ENCODE assay signal across 16 cellular contexts in genomic region chr2:187302619-187303018, GRCh38.
DNase-seq lines count a peak whose midpoint lies in the region; ATAC-seq, FAIRE-seq and TF ChIP-seq lines count a peak whose summit lies in the region.
"Had no signal": no experiment of that assay in that cellular context is flagged by ENCODE, and none has a peak within 500 bp of the region (broad histone marks: within the 10 kb centered on the region; RNA-seq: fewer than 3 reads in every experiment).

No MANE protein-coding gene starts in this region.

- H3K9me2 ChIP-seq in hepatocyte (replicated peaks; ENCODE audit: insufficient read depth): no peaks in the 10 kb centered on the region

- FAIRE-seq in HepG2 (lab: Jason Lieb, UNC): no peak
- FAIRE-seq: GM12878, GM19239 had no signal

- CTCF ChIA-PET in HepG2 (lab: Yijun Ruan, JAX; ENCODE audit: low intra/inter-chr PET ratio, low total read pairs): no interaction called here

- H3K27ac ChIP-seq in right lobe of liver (no peak overlapping the region), HepG2 (ENCODE audit: extremely low read length, insufficient read depth, low read length) (no peak overlapping the region), hepatocyte (no peak overlapping the region), smooth muscle cell (ENCODE audit: low read depth) (no peak overlapping the region)
- H3K27ac ChIP-seq: neural progenitor cell had no signal

- H3K4me1 ChIP-seq in right lobe of liver (no peaks in the 10 kb centered on the region), HepG2 (ENCODE audit: insufficient read depth, low read length) (no peaks in the 10 kb centered on the region), hepatocyte (ENCODE audit: insufficient read depth) (peaks cover 4% of the 10 kb centered on the region), smooth muscle cell (ENCODE audit: low read depth) (no peaks in the 10 kb centered on the region)
- H3K4me1 ChIP-seq: neural progenitor cell, uterus had no signal

- H3K27me3 ChIP-seq in right lobe of liver: no peaks in the 10 kb centered on the region
- H3K27me3 ChIP-seq in HepG2 (ENCODE audit: control insufficient read depth in 1 of 2, insufficient read depth in 2 of 2, low read length in 2 of 2): no peaks in the 10 kb centered on the region
- no peaks in the 10 kb centered on the region for H3K27me3 ChIP-seq in hepatocyte
- H3K27me3 ChIP-seq in smooth muscle cell (ENCODE audit: low read depth): no peaks in the 10 kb centered on the region
- H3K27me3 ChIP-seq: neural progenitor cell, uterus had no signal

- H3K9ac ChIP-seq in HepG2 (ENCODE audit: insufficient read depth, low read depth, low read length) (no peak overlapping the region), smooth muscle cell (ENCODE audit: low read depth) (no peak overlapping the region)
- H3K9ac ChIP-seq: neural progenitor cell had no signal

- H3K4me3 ChIP-seq in right lobe of liver: no peak overlapping the region
- H3K4me3 ChIP-seq in HepG2 (replicated peaks in 1 of 3; ENCODE audit: insufficient read depth in 1 of 3, low read depth in 2 of 3, low read length in 3 of 3): no peak overlapping the region
- peak overlapping the region; percentile 44 for H3K4me3 ChIP-seq in choroid plexus epithelial cell (ENCODE audit: low read depth, low read length)
- H3K4me3 ChIP-seq in hepatocyte: no peak overlapping the region
- H3K4me3 ChIP-seq in smooth muscle cell: no peak overlapping the region
- H3K4me3 ChIP-seq: GM12878, neural progenitor cell, uterus had no signal

- H2AFZ ChIP-seq in HepG2 (ENCODE audit: low read length) (no peak overlapping the region), hepatocyte (no peak overlapping the region), smooth muscle cell (ENCODE audit: low read depth) (no peak overlapping the region)
- H2AFZ ChIP-seq: neural progenitor cell had no signal

- H3F3A ChIP-seq in smooth muscle cell (ENCODE audit: low read depth): no peaks in the 10 kb centered on the region

- no peaks in the 10 kb centered on the region for H3K36me3 ChIP-seq in right lobe of liver
- no peaks in the 10 kb centered on the region for H3K36me3 ChIP-seq in HepG2 (replicated peaks in 1 of 2; ENCODE audit: control insufficient read depth in 1 of 2, insufficient read depth in 2 of 2, low read length in 2 of 2)
- no peaks in the 10 kb centered on the region for H3K36me3 ChIP-seq in hepatocyte (replicated peaks; ENCODE audit: insufficient read depth, low read depth)
- no peaks in the 10 kb centered on the region for H3K36me3 ChIP-seq in smooth muscle cell (ENCODE audit: low read depth)
- H3K36me3 ChIP-seq: neural progenitor cell, uterus had no signal

- TF ChIP-seq POLR2A in right lobe of liver (IDR thresholded peaks at IDR 0.05): no peak
- TF ChIP-seq POLR2A in HepG2 (IDR thresholded peaks at IDR 0.05; ENCODE audit: insufficient read depth in 1 of 2, low read depth in 2 of 2, low read length in 2 of 2): no peak
- TF ChIP-seq POLR2A in erythroblast (IDR thresholded peaks at IDR 0.05; ENCODE audit: low read length): no peak

- no peak for TF ChIP-seq EP300 in HepG2 (IDR thresholded peaks at IDR 0.05; ENCODE audit: low read depth in 2 of 2, low read length in 2 of 2)
- no peak for TF ChIP-seq EP300 in HepG2 (CRISPR knock-in tag; IDR thresholded peaks at IDR 0.05; ENCODE audit: borderline replicate concordance)

- no peaks in the 10 kb centered on the region for H3K79me2 ChIP-seq in HepG2 (ENCODE audit: insufficient read depth, low read length)
- no peaks in the 10 kb centered on the region for H3K79me2 ChIP-seq in hepatocyte
- H3K79me2 ChIP-seq in smooth muscle cell (ENCODE audit: low read depth): no peaks in the 10 kb centered on the region

- no peak for TF ChIP-seq RAD21 in HepG2 (CRISPR knock-in tag; IDR thresholded peaks at IDR 0.05)

- 19% methylated on average over 3 of the region's 3 CpGs for WGBS in right lobe of liver (ENCODE audit: insufficient coverage, low coverage, low lambda C conversion rate, missing lambda C conversion rate)
- WGBS in HepG2 (ENCODE audit: low lambda C conversion rate): 31% methylated on average over 3 of the region's 3 CpGs
- 73% methylated on average over 3 of the region's 3 CpGs for WGBS in hepatocyte (ENCODE audit: low lambda C conversion rate, missing lambda C conversion rate)
- WGBS in smooth muscle cell (ENCODE audit: low lambda C conversion rate): 83% methylated on average over 3 of the region's 3 CpGs

- in situ Hi-C loops in HepG2 (cut with HindIII; ENCODE audit: extremely low pct_ligation_motif_present, low pct_unique_long_range_greater_than_20kb): no loop called here

- H3K9me3 ChIP-seq in right lobe of liver (no peaks in the 10 kb centered on the region), HepG2 (ENCODE audit: low read length) (no peaks in the 10 kb centered on the region), hepatocyte (ENCODE audit: low read depth) (no peaks in the 10 kb centered on the region), smooth muscle cell (replicated peaks; ENCODE audit: low read depth) (no peaks in the 10 kb centered on the region)
- H3K9me3 ChIP-seq: uterus had no signal

- POLR2A ChIA-PET in HepG2 (lab: Yijun Ruan, JAX): no interaction called here

- H3K4me2 ChIP-seq in HepG2 (ENCODE audit: low read depth, low read length) (no peak overlapping the region), hepatocyte (peak overlapping the region; percentile 13), smooth muscle cell (no peak overlapping the region)
- H3K4me2 ChIP-seq: neural progenitor cell had no signal

- no peaks in the 10 kb centered on the region for H4K20me1 ChIP-seq in HepG2 (ENCODE audit: insufficient read depth, low read length)
- no peaks in the 10 kb centered on the region for H4K20me1 ChIP-seq in hepatocyte (ENCODE audit: insufficient read depth, poor library complexity, severe bottlenecking)
- no peaks in the 10 kb centered on the region for H4K20me1 ChIP-seq in smooth muscle cell (ENCODE audit: low read depth)

- BruUV-seq in HepG2 (replicated peaks; lab: Mats Ljungman, UMichigan): no TSS peak

- intact Hi-C loops in right lobe of liver (cut with DNase I): no loop called here
- intact Hi-C loops in HepG2 (cut with micrococcal nuclease; ENCODE audit: unreplicated experiment): no loop called here

- no peak for TF ChIP-seq CTCF in right lobe of liver (IDR thresholded peaks at IDR 0.05)
- no peak for TF ChIP-seq CTCF in HepG2 (CRISPR knock-in tag; IDR thresholded peaks at IDR 0.05)
- TF ChIP-seq CTCF in choroid plexus epithelial cell (conservative IDR thresholded peaks at IDR 0.05; ENCODE audit: low read depth, low read length): no peak
- TF ChIP-seq CTCF in hepatocyte (IDR thresholded peaks at IDR 0.05; ENCODE audit: poor library complexity): no peak
- TF ChIP-seq CTCF in smooth muscle cell (IDR thresholded peaks at IDR 0.05; ENCODE audit: borderline replicate concordance, insufficient read depth, poor library complexity, severe bottlenecking): no peak

- DNase-seq in right lobe of liver (no peak), HepG2 (ENCODE audit: low spot score) (no peak), choroid plexus epithelial cell (ENCODE audit: low read depth) (peak; percentile 79), hepatocyte (ENCODE audit: low spot score) (no peak), smooth muscle cell (lab: John Stamatoyannopoulos, UW; ENCODE audit: unreplicated experiment) (no peak), HPDE6-E6E7 (ENCODE audit: extremely low spot score) (no peak), erythroblast (lab: John Stamatoyannopoulos, UW) (no peak)
- DNase-seq: activated CD4-positive, alpha-beta T cell treated with anti-CD3 and anti-CD28 coated beads for 48 hours; aorta; MM.1S; T-helper 1 cell had no signal

- ATAC-seq in right lobe of liver (peak; percentile 50 to 82 (median 67)), HepG2 (no peak), HG03280 (IDR thresholded peaks at IDR 0.05; ENCODE audit: unreplicated experiment) (no peak)
- ATAC-seq: GM12878 had no signal

TF ChIP-seq in HepG2, 621 proteins besides CTCF, POLR2A, EP300 and RAD21:
- no peak for TF ChIP-seq CBFB (CRISPR knock-in tag; IDR thresholded peaks at IDR 0.05)
TF ChIP-seq in HepG2: peak in this region for 0.

Comparison
In these comparisons a context has a peak if more than half of its experiments do, and no peak if none do; other contexts are left out.
1. ATAC-seq: peak in right lobe of liver (4 of 4); none in HepG2 (single experiment) and HG03280 (single experiment).